Comparison of ENCODE assay signal across 11 cellular contexts in the genomic region with DNA sequence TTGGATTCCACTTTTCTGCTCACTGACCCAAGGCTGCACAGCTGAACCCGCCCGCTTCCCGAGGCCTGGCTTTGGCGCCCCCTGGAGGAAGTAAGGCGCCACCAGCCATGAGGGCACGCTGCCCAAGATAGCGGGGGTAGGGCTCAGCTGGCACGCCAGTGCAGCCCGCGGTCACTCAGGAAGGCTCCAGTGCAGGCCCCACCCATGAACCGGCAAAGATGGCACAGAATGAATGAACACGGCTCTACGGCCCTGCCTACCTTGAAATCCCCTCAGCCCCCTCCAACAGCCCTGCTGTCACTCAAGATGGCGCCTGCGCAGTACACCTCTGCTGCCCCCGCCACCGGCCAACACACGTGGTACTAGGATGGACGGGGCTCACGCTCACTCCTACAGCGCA. TPM values are rescaled to one million over a fixed set of nuclear protein-coding genes. Genes with fewer than 3 reads are reported as not detected.
DNase-seq lines count a peak whose midpoint lies in the region; ATAC-seq and TF ChIP-seq lines count a peak whose summit lies in the region.
"Had no signal": no experiment of that assay in that cellular context is flagged by ENCODE, and none has a peak within 500 bp of the region (broad histone marks: within the 10 kb centered on the region; RNA-seq: fewer than 3 reads in every experiment).

No MANE protein-coding gene starts in this region.

- ATAC-seq in right lobe of liver (peak; percentile 26 to 39 (median 34)), HG03460 (IDR thresholded peaks at IDR 0.05; ENCODE audit: unreplicated experiment) (no peak), GM18519 (IDR thresholded peaks at IDR 0.05; ENCODE audit: low FRiP score, unreplicated experiment) (no peak)

- H3K27ac ChIP-seq in right lobe of liver (peak overlapping the region in 2 of 3 donors; percentile 37 to 73), thyroid gland (peak overlapping the region; percentile 17 to 92 (median 87))
- H3K27ac ChIP-seq in CD8-positive, alpha-beta memory T cell (ENCODE audit: low read depth, low read length) = no peak overlapping the region

- H3K36me3 ChIP-seq in right lobe of liver = no peaks in the 10 kb centered on the region
- no peaks in the 10 kb centered on the region for H3K36me3 ChIP-seq in thyroid gland
- no peaks in the 10 kb centered on the region for H3K36me3 ChIP-seq in CD8-positive, alpha-beta memory T cell (ENCODE audit: insufficient read depth, low read length)

- peaks cover 0 to 6% (median 0%) of the 10 kb centered on the region in 3 donors for H3K36me3 Mint-ChIP-seq in CD8-positive, alpha-beta memory T cell
- peaks cover 28% of the 10 kb centered on the region for H3K36me3 Mint-ChIP-seq in activated naive CD4-positive, alpha-beta T cell treated with anti-CD3 and anti-CD28 coated beads for 36 hours (ENCODE audit: low read depth)

- intact Hi-C loops in right lobe of liver (cut with DNase I) = no loop called here
- intact Hi-C loops in thyroid gland (cut with DNase I) = no loop called here
- intact Hi-C loops in activated naive CD4-positive, alpha-beta T cell treated with anti-CD3 and anti-CD28 coated beads for 36 hours (cut with micrococcal nuclease) = no loop called here

- TF ChIP-seq CTCF in NB4 (IDR thresholded peaks at IDR 0.05; ENCODE audit: low read depth, low read length) (peak; percentile 10), right lobe of liver (IDR thresholded peaks at IDR 0.05) (peak; percentile 46 to 73 (median 58)), thyroid gland (IDR thresholded peaks at IDR 0.05) (peak; percentile 37 to 81 (median 70))

- H3K4me3 Mint-ChIP-seq in CD8-positive, alpha-beta memory T cell = peak overlapping the region in 2 of 7 donors; percentile 13 to 41
- no peak overlapping the region for H3K4me3 Mint-ChIP-seq in activated naive CD4-positive, alpha-beta T cell treated with anti-CD3 and anti-CD28 coated beads for 36 hours

- no peaks in the 10 kb centered on the region for H3K4me1 ChIP-seq in right lobe of liver
- H3K4me1 ChIP-seq in thyroid gland = peaks cover 0 to 3% of the 10 kb centered on the region in 2 donors
- H3K4me1 ChIP-seq in CD8-positive, alpha-beta memory T cell (ENCODE audit: insufficient read depth, low read length) = no peaks in the 10 kb centered on the region

- CTCF ChIA-PET in CD8-positive, alpha-beta memory T cell (lab: Charles Lee) = no interaction called here
- CTCF ChIA-PET in activated naive CD4-positive, alpha-beta T cell treated with anti-CD3 and anti-CD28 coated beads for 36 hours (lab: Charles Lee) = interaction anchor here (0.6 kb wide), 1 partner anchor 565 kb away, joined by 3 read pairs; no protein-coding TSS in a partner anchor

- WGBS in right lobe of liver (ENCODE audit: insufficient coverage, low coverage, low lambda C conversion rate, missing lambda C conversion rate) = 38% methylated on average over 7 of the region's 21 CpGs
- WGBS in thyroid gland, 2 donors = 58 to 68% methylated on average over 13 to 19 of the region's 21 CpGs

- H3K27me3 Mint-ChIP-seq in CD8-positive, alpha-beta memory T cell = peaks cover 17 to 30% of the 10 kb centered on the region in 2 donors
- H3K27me3 Mint-ChIP-seq in activated naive CD4-positive, alpha-beta T cell treated with anti-CD3 and anti-CD28 coated beads for 36 hours (ENCODE audit: low read depth) = peaks cover 28% of the 10 kb centered on the region

- DNase-seq in NB4 (ENCODE audit: low read depth) (no peak), cerebellum (ENCODE audit: low spot score) (peak; percentile 69), right lobe of liver (peak; percentile 80 to 91 (median 81)), thyroid gland (peak; percentile 92)
- no peak for DNase-seq in CD8-positive, alpha-beta memory T cell
- no peak for DNase-seq in activated naive CD4-positive, alpha-beta T cell treated with anti-CD3 and anti-CD28 coated beads for 36 hours
- DNase-seq: activated T-cell treated with anti-CD3 and anti-CD28 coated beads, Interleukin-2, amount 50 U/mL, for 1 hour; NCI-H2171 had no signal

- H3K9me3 Mint-ChIP-seq in CD8-positive, alpha-beta memory T cell = peaks cover 20 to 58% (median 44%) of the 10 kb centered on the region in 5 donors
- peaks cover 40% of the 10 kb centered on the region for H3K9me3 Mint-ChIP-seq in activated naive CD4-positive, alpha-beta T cell treated with anti-CD3 and anti-CD28 coated beads for 36 hours

- no peaks in the 10 kb centered on the region for H3K27me3 ChIP-seq in right lobe of liver
- no peaks in the 10 kb centered on the region for H3K27me3 ChIP-seq in thyroid gland
- no peaks in the 10 kb centered on the region for H3K27me3 ChIP-seq in CD8-positive, alpha-beta memory T cell (ENCODE audit: insufficient read depth, low read length, poor library complexity, severe bottlenecking)

- H3K27ac Mint-ChIP-seq in CD8-positive, alpha-beta memory T cell = no peak overlapping the region
- no peak overlapping the region for H3K27ac Mint-ChIP-seq in activated naive CD4-positive, alpha-beta T cell treated with anti-CD3 and anti-CD28 coated beads for 36 hours

- TF ChIP-seq POLR2A in NB4 (IDR thresholded peaks at IDR 0.05; ENCODE audit: extremely low read depth, insufficient read length) = no peak
- no peak for TF ChIP-seq POLR2A in right lobe of liver (IDR thresholded peaks at IDR 0.05)
- no peak for TF ChIP-seq POLR2A in thyroid gland (IDR thresholded peaks at IDR 0.05)

- H3K9me3 ChIP-seq in right lobe of liver (no peaks in the 10 kb centered on the region), thyroid gland (no peaks in the 10 kb centered on the region)
- no peaks in the 10 kb centered on the region for H3K9me3 ChIP-seq in CD8-positive, alpha-beta memory T cell (ENCODE audit: low read length)

- H3K4me1 Mint-ChIP-seq in CD8-positive, alpha-beta memory T cell = no peaks in the 10 kb centered on the region
- peaks cover 5% of the 10 kb centered on the region for H3K4me1 Mint-ChIP-seq in activated naive CD4-positive, alpha-beta T cell treated with anti-CD3 and anti-CD28 coated beads for 36 hours (ENCODE audit: low read depth)

- H3K4me3 ChIP-seq in NB4 (ENCODE audit: low read depth, low read length) (no peak overlapping the region), right lobe of liver (peak overlapping the region; percentile 38 to 56 (median 48)), thyroid gland (replicated peaks in 1 of 3) (peak overlapping the region in 1 of 3 donors; percentile 34)
- no peak overlapping the region for H3K4me3 ChIP-seq in CD8-positive, alpha-beta memory T cell (ENCODE audit: low read length)

- POLR2A ChIA-PET in CD8-positive, alpha-beta memory T cell (lab: Charles Lee) = no interaction called here

RNA-seq across cellular contexts. Expression of a gene that starts 3.0 kb away (rescaled TPM):
- total RNA-seq in cerebellum (149 TPM), right lobe of liver (1 to 10 TPM; 3.0 to 9.5 (median 6.5) TPM), thyroid gland (10 to 100 TPM in 3 of 4 donors, 1 to 10 TPM in 1; 9.8 to 24.1 (median 18.8) TPM)
- not detected for total RNA-seq in CD8-positive, alpha-beta memory T cell
- not detected for polyA plus RNA-seq in CD8-positive, alpha-beta memory T cell
- total RNA-seq in activated naive CD4-positive, alpha-beta T cell treated with anti-CD3 and anti-CD28 coated beads for 36 hours = not detected

RNA-seq across cellular contexts. Expression of a gene that starts 3.0 kb away (rescaled TPM):
- total RNA-seq in cerebellum (10.8 TPM), right lobe of liver (1 to 10 TPM in 1 of 6 experiments, under 1 TPM in 1, not detected in 4; 0.22 to 1.8 TPM), thyroid gland (1 to 10 TPM in 3 of 4 donors, under 1 TPM in 1; 0.67 to 6.5 (median 1.8) TPM)
- total RNA-seq in CD8-positive, alpha-beta memory T cell = not detected
- polyA plus RNA-seq in CD8-positive, alpha-beta memory T cell = not detected
- total RNA-seq in activated naive CD4-positive, alpha-beta T cell treated with anti-CD3 and anti-CD28 coated beads for 36 hours = not detected
- polyA plus RNA-seq: keratinocyte had no signal

Comparison
In these comparisons a context has a peak if more than half of its experiments do, and no peak if none do; other contexts are left out.
1. DNase-seq: peak in cerebellum (single experiment), right lobe of liver (3 of 3) and thyroid gland (2 of 2); none in NB4 (single experiment), CD8-positive, alpha-beta memory T cell (0 of 5) and activated naive CD4-positive, alpha-beta T cell treated with anti-CD3 and anti-CD28 coated beads for 36 hours (single experiment).
2. H3K4me3 ChIP-seq: peak in right lobe of liver (3 of 3); none in NB4 (single experiment) and CD8-positive, alpha-beta memory T cell (single experiment).
3. CTCF ChIP-seq: peak in every context shown above with its lines; median percentile 70 in thyroid gland; 58 in right lobe of liver; 10 in NB4.
4. ATAC-seq: peak in right lobe of liver (4 of 4); none in HG03460 (single experiment) and GM18519 (single experiment).